In genomic region chr11:77113382-77114088, GRCh38 we compare ENCODE assay signal across 8 cellular contexts. TPM values are rescaled to one million over a fixed set of nuclear protein-coding genes. Genes with fewer than 3 reads are reported as not detected.
A peak's percentile ranks its signal among the peaks of the same experiment; 100 is the strongest.
DNase-seq lines count a peak whose midpoint lies in the region; TF ChIP-seq lines count a peak whose summit lies in the region.

No MANE protein-coding gene starts in this region.

- H2AFZ ChIP-seq in PC-9, result no peak overlapping the region

- no peaks in the 10 kb centered on the region for H3K9me3 ChIP-seq in PC-9 (ENCODE audit: insufficient read depth, low read depth)

- whole genome bisulfite sequencing in lower leg skin, 2 donors, result 72 to 73% methylated on average over 8 of the region's 8 CpGs

- H4K20me1 ChIP-seq in PC-9 (ENCODE audit: insufficient read depth), result no peaks in the 10 kb centered on the region

- no peak overlapping the region for H3K4me2 ChIP-seq in PC-9

- POLR2A ChIA-PET in PC-9 (lab: Charles Lee; ENCODE audit: unreplicated experiment), result no interaction called here

- no peaks in the 10 kb centered on the region for H3K36me3 ChIP-seq in PC-9 (ENCODE audit: low read depth)

- H3K79me2 ChIP-seq in PC-9 (ENCODE audit: low read depth), result no peaks in the 10 kb centered on the region

- peak; percentile 67 for TF ChIP-seq CTCF in GM12873 (IDR thresholded peaks at IDR 0.05; ENCODE audit: insufficient read depth, low read depth, low read length, missing control alignments)
- TF ChIP-seq CTCF in PC-9 (conservative IDR thresholded peaks at IDR 0.05), result peak; percentile 86
- peak; percentile 67 for TF ChIP-seq CTCF in fibroblast of pulmonary artery (IDR thresholded peaks at IDR 0.05; ENCODE audit: low read length, missing control alignments)
- no peak for TF ChIP-seq CTCF in lower leg skin (IDR thresholded peaks at IDR 0.05)

- CTCF ChIA-PET in PC-9 (lab: Charles Lee), result interaction anchor here (0.5 kb wide), 1 partner anchor 66 kb away, joined by 7 read pairs; no protein-coding TSS in a partner anchor

- H3K9me2 ChIP-seq in PC-9 (ENCODE audit: insufficient read depth), result no peaks in the 10 kb centered on the region

- no TSS peak for BruUV-seq in PC-9 (replicated peaks; lab: Mats Ljungman, UMichigan)

- no peak overlapping the region for H3K27ac ChIP-seq in PC-9

- DNase-seq in AML-193 (lab: John Stamatoyannopoulos, UW) (peak; percentile 13 to 24), PC-9 (peak in 1 of 2 experiments; percentile 52), fibroblast of pulmonary artery (ENCODE audit: low read depth) (peak; percentile 54), superior temporal gyrus (ENCODE audit: extremely low spot score) (peak; percentile 54), lower leg skin (ENCODE audit: low spot score in 2 of 2) (no peak), GM19238 (ENCODE audit: insufficient read length, low spot score) (no peak)
- DNase-seq in central memory CD4-positive, alpha-beta T cell, result no peak

- no peaks in the 10 kb centered on the region for H3K27me3 ChIP-seq in PC-9 (ENCODE audit: insufficient read depth, low read depth)

- H3K4me3 ChIP-seq in PC-9 (no peak overlapping the region), fibroblast of pulmonary artery (replicated peaks; ENCODE audit: low read depth, low read length) (no peak overlapping the region), lower leg skin (ENCODE audit: low read depth, poor library complexity, severe bottlenecking) (no peak overlapping the region)

- intact Hi-C loops in PC-9 (cut with micrococcal nuclease; ENCODE audit: unreplicated experiment) (loop anchor here (1.0 to 5.0 kb wide), 2 partner anchors 66 to 191 kb away; no protein-coding TSS in a partner anchor), lower leg skin (cut with DNase I; ENCODE audit: low total_unique reads) (no loop called here)

- no peak for TF ChIP-seq POLR2A in lower leg skin (IDR thresholded peaks at IDR 0.05)

- no peaks in the 10 kb centered on the region for H3F3A ChIP-seq in PC-9 (ENCODE audit: insufficient read depth, low read depth)

- peaks cover 3% of the 10 kb centered on the region; the same call in 1 of the 2 replicates for H3K4me1 ChIP-seq in PC-9 (replicated peaks; ENCODE audit: insufficient read depth)

RNA-seq across cellular contexts. Expression of gene OMP, which starts 10.9 kb away (rescaled TPM):
- total RNA-seq in PC-9 (2021) (1.4 TPM in 1 of 2 replicates, not detected in the other), lower leg skin (not detected)

RNA-seq across cellular contexts. Expression of gene MYO7A, which starts 14.5 kb away (rescaled TPM):
- total RNA-seq in PC-9 (2021), result 2.4 and 3.5 TPM in 2 replicates
- total RNA-seq in lower leg skin, result 1 to 10 TPM in 3 of 4 donors, under 1 TPM in 1; 0.69 to 2.1 (median 1.4) TPM

RNA-seq across cellular contexts. Expression of gene CAPN5, which starts 46.8 kb away (rescaled TPM):
- total RNA-seq in PC-9 (2021) (9.9 and 10.5 TPM in 2 replicates), lower leg skin (1 to 10 TPM in 3 of 4 donors, under 1 TPM in 1; 0.38 to 1.9 (median 1.2) TPM)

Comparison
In these comparisons a context has a peak if more than half of its experiments do, and no peak if none do; other contexts are left out.
1. DNase-seq: peak in AML-193 (2 of 2), fibroblast of pulmonary artery (single experiment) and superior temporal gyrus (single experiment); none in central memory CD4-positive, alpha-beta T cell (single experiment), lower leg skin (0 of 2) and GM19238 (single experiment).
2. CTCF ChIP-seq: peak in GM12873 (single experiment), PC-9 (single experiment) and fibroblast of pulmonary artery (single experiment); none in lower leg skin (0 of 3).